In the genomic region with DNA sequence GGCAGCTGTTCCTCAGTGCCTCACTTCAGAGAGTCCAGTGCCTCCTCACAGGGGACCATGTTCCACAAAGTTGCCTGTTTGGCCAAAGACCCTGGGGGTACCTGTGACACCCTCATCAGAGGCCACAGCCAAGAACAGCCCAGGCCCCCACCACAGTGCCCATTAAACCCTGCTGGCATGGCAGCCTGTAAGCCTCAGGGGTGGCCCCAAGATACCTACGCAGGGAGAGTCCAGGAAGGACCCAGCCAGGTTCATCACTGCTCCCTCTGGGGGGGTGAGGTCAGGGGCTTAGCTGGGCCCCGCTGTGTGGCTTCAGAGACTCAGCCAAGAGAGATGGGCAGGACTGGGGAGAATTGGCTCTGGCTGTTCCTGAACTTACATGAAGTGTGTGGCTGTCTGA, we compare ENCODE assay signal across 24 cellular contexts. TPM values are rescaled to one million over a fixed set of nuclear protein-coding genes. Genes with fewer than 3 reads are reported as not detected.
"Had no signal": no experiment of that assay in that cellular context is flagged by ENCODE, and none has a peak within 500 bp of the region (broad histone marks: within the 10 kb centered on the region; RNA-seq: fewer than 3 reads in every experiment).

No MANE protein-coding gene starts in this region.

- H3K4me3 Mint-ChIP-seq: activated CD4-positive, alpha-beta T cell treated with anti-CD3 and anti-CD28 coated beads, Interleukin-2, amount 10 ng/mL, durations not matched to agents 24 days and 14 days; activated CD8-positive, alpha-beta T cell treated with anti-CD3 and anti-CD28 coated beads, Interleukin-2, amount 10 ng/mL, durations not matched to agents 7 days and 5 days; activated naive CD4-positive, alpha-beta T cell treated with anti-CD3 and anti-CD28 coated beads for 36 hours; activated naive CD8-positive, alpha-beta T cell treated with anti-CD3 and anti-CD28 coated beads, Interleukin-2, amount 50 U/mL, for 24 hours; central memory CD8-positive, alpha-beta T cell; neural crest cell; T-cell had no signal

- H3K27me3 ChIP-seq: brain microvascular endothelial cell, ovary, right lobe of liver, uterus had no signal

- DNase-seq: activated CD4-positive, alpha-beta T cell treated with anti-CD3 and anti-CD28 coated beads, Interleukin-2, amount 10 ng/mL, durations not matched to agents 24 days and 14 days; activated CD8-positive, alpha-beta memory T cell treated with anti-CD3 and anti-CD28 coated beads, Interleukin-2, amount 50 U/mL, for 4 hours; activated CD8-positive, alpha-beta T cell treated with anti-CD3 and anti-CD28 coated beads, Interleukin-2, amount 10 ng/mL, durations not matched to agents 7 days and 5 days; activated naive CD4-positive, alpha-beta T cell treated with anti-CD3 and anti-CD28 coated beads for 36 hours; activated naive CD8-positive, alpha-beta T cell treated with anti-CD3 and anti-CD28 coated beads, Interleukin-2, amount 50 U/mL, for 24 hours; anterior cingulate cortex; brain microvascular endothelial cell; cortex of kidney; gastrocnemius medialis; kidney glomerular epithelial cell; left ventricle myocardium inferior; mammary epithelial cell; ovary; right lobe of liver; stimulated activated naive CD4-positive, alpha-beta T cell; T-cell; T-helper 9 cell; uterus had no signal

- H3K4me3 ChIP-seq: gastrocnemius medialis, left ventricle myocardium inferior, ovary, right lobe of liver, tibial nerve, uterus had no signal

- ATAC-seq: activated CD8-positive, alpha-beta T cell treated with anti-CD3 and anti-CD28 coated beads, Interleukin-2, amount 10 ng/mL, durations not matched to agents 7 days and 5 days; activated naive CD8-positive, alpha-beta T cell treated with anti-CD3 and anti-CD28 coated beads, Interleukin-2, amount 50 U/mL, for 24 hours; gastrocnemius medialis; right lobe of liver; SK-N-SH treated with all-trans-retinoic acid at 6 μM for 48 hours; T-cell had no signal

- H3K36me3 ChIP-seq: brain microvascular endothelial cell, gastrocnemius medialis, left ventricle myocardium inferior, ovary, right lobe of liver, uterus had no signal

- H3K36me3 Mint-ChIP-seq: T-cell had no signal

- H3K27ac Mint-ChIP-seq: activated CD4-positive, alpha-beta T cell treated with anti-CD3 and anti-CD28 coated beads, Interleukin-2, amount 10 ng/mL, durations not matched to agents 24 days and 14 days; activated CD8-positive, alpha-beta T cell treated with anti-CD3 and anti-CD28 coated beads, Interleukin-2, amount 10 ng/mL, durations not matched to agents 7 days and 5 days; activated naive CD4-positive, alpha-beta T cell treated with anti-CD3 and anti-CD28 coated beads for 36 hours; activated naive CD8-positive, alpha-beta T cell treated with anti-CD3 and anti-CD28 coated beads, Interleukin-2, amount 50 U/mL, for 24 hours; T-cell had no signal

- H3K4me1 Mint-ChIP-seq: activated CD4-positive, alpha-beta T cell treated with anti-CD3 and anti-CD28 coated beads, Interleukin-2, amount 10 ng/mL, durations not matched to agents 24 days and 14 days; activated naive CD8-positive, alpha-beta T cell treated with anti-CD3 and anti-CD28 coated beads, Interleukin-2, amount 50 U/mL, for 24 hours; central memory CD8-positive, alpha-beta T cell; T-cell had no signal

RNA-seq across cellular contexts. Expression of gene PRDM16, which starts 19.1 kb away (rescaled TPM):
- total RNA-seq: activated CD4-positive, alpha-beta T cell treated with anti-CD3 and anti-CD28 coated beads, Interleukin-2, amount 10 ng/mL, durations not matched to agents 24 days and 14 days; mammary epithelial cell; myocyte had no signal

RNA-seq across cellular contexts. Expression of gene ACTRT2, which starts 28.6 kb away (rescaled TPM):
- total RNA-seq: activated CD4-positive, alpha-beta T cell treated with anti-CD3 and anti-CD28 coated beads, Interleukin-2, amount 10 ng/mL, durations not matched to agents 24 days and 14 days; activated CD8-positive, alpha-beta T cell treated with anti-CD3 and anti-CD28 coated beads, Interleukin-2, amount 10 ng/mL, durations not matched to agents 7 days and 5 days; activated naive CD4-positive, alpha-beta T cell treated with anti-CD3 and anti-CD28 coated beads for 36 hours; gastrocnemius medialis; left ventricle myocardium inferior; mammary epithelial cell; myocyte; neural crest cell; ovary; right lobe of liver; T-cell; tibial nerve; uterus had no signal
- polyA plus RNA-seq: esophagus, mammary epithelial cell, ovary had no signal
